20 cellular contexts compared by ENCODE assay signal in genomic region chr15:64156652-64157331, GRCh38. TPM values are rescaled to one million over a fixed set of nuclear protein-coding genes. Genes with fewer than 3 reads are reported as not detected.
DNase-seq lines count a peak whose midpoint lies in the region; ATAC-seq and TF ChIP-seq lines count a peak whose summit lies in the region.
"Had no signal": no experiment of that assay in that cellular context is flagged by ENCODE, and none has a peak within 500 bp of the region (broad histone marks: within the 10 kb centered on the region; RNA-seq: fewer than 3 reads in every experiment).

No MANE protein-coding gene starts in this region.

- peaks cover 51% of the 10 kb centered on the region for H3K4me1 ChIP-seq in CD4-positive, CD25-positive, alpha-beta regulatory T cell (ENCODE audit: control insufficient read depth, insufficient read depth, low read length, poor library complexity, severe bottlenecking)
- H3K4me1 ChIP-seq in aorta (ENCODE audit: control insufficient read depth in 1 of 2, insufficient read depth in 2 of 2, low read length in 2 of 2), result peaks cover 0 to 1% of the 10 kb centered on the region in 2 donors
- H3K4me1 ChIP-seq: Caco-2 had no signal

- H3K27ac ChIP-seq in CD4-positive, CD25-positive, alpha-beta regulatory T cell (ENCODE audit: insufficient read depth, low read length, poor library complexity, severe bottlenecking), result no peak overlapping the region
- H3K27ac ChIP-seq in RWPE1 (peak overlapping the region; percentile 77), cingulate gyrus (ENCODE audit: low read depth, low read length) (peak overlapping the region; percentile 29), aorta (ENCODE audit: low read depth in 1 of 2, low read length in 2 of 2) (no peak overlapping the region)
- H3K27ac ChIP-seq: SJCRH30, thoracic aorta had no signal

- H3K4me3 ChIP-seq in CD4-positive, CD25-positive, alpha-beta regulatory T cell (ENCODE audit: low read depth, low read length), result no peak overlapping the region
- no peak overlapping the region for H3K4me3 ChIP-seq in aorta (ENCODE audit: low read length in 2 of 2)
- H3K4me3 ChIP-seq: HAP-1, MG63, SJCRH30, thoracic aorta had no signal

- H3K4me3 Mint-ChIP-seq in CD4-positive, CD25-positive, alpha-beta regulatory T cell, result peak overlapping the region in 2 of 4 donors; percentile 63 to 66
- peak overlapping the region in 2 of 3 experiments; percentile 10 to 39 for H3K4me3 Mint-ChIP-seq in nephron
- H3K4me3 Mint-ChIP-seq: T-helper 17 cell had no signal

- H3K9me3 Mint-ChIP-seq in CD4-positive, CD25-positive, alpha-beta regulatory T cell, result no peaks in the 10 kb centered on the region
- no peaks in the 10 kb centered on the region for H3K9me3 Mint-ChIP-seq in nephron

- TF ChIP-seq CTCF in RWPE1 (conservative IDR thresholded peaks at IDR 0.05; ENCODE audit: low read depth), result no peak
- TF ChIP-seq CTCF in nephron (IDR thresholded peaks at IDR 0.05; ENCODE audit: unreplicated experiment in 3 of 3), result no peak
- no peak for TF ChIP-seq CTCF in GM10266 (IDR thresholded peaks at IDR 0.05; ENCODE audit: control insufficient read depth, insufficient read depth, low read depth, missing control alignments)

- POLR2A ChIA-PET in RWPE1 (lab: Yijun Ruan, JAX; ENCODE audit: low non-redundant PET), result no interaction called here

- CTCF ChIA-PET in RWPE1 (lab: Yijun Ruan, JAX), result no interaction called here

- intact Hi-C loops in aorta (cut with DNase I), result no loop called here

- peaks cover 8% of the 10 kb centered on the region for H3K27me3 Mint-ChIP-seq in CD4-positive, CD25-positive, alpha-beta regulatory T cell
- H3K27me3 Mint-ChIP-seq in nephron (ENCODE audit: low read depth), result peaks cover 16% of the 10 kb centered on the region

- H3K4me1 Mint-ChIP-seq in CD4-positive, CD25-positive, alpha-beta regulatory T cell, result peaks cover 0 to 45% (median 25%) of the 10 kb centered on the region in 4 donors
- peaks cover 40% of the 10 kb centered on the region for H3K4me1 Mint-ChIP-seq in nephron

- 81% methylated on average over 16 of the region's 16 CpGs for WGBS in aorta, 2 donors

- H3K36me3 ChIP-seq in CD4-positive, CD25-positive, alpha-beta regulatory T cell (ENCODE audit: control insufficient read depth, insufficient read depth, low read length), result peaks cover 59% of the 10 kb centered on the region
- H3K36me3 ChIP-seq in aorta (ENCODE audit: control insufficient read depth in 1 of 2, insufficient read depth in 2 of 2, low read length in 1 of 2), result peaks cover 9 to 21% of the 10 kb centered on the region in 2 donors

- H3K27me3 ChIP-seq in CD4-positive, CD25-positive, alpha-beta regulatory T cell (ENCODE audit: control insufficient read depth, insufficient read depth, low read length), result peaks cover 5% of the 10 kb centered on the region
- H3K27me3 ChIP-seq in aorta (ENCODE audit: control insufficient read depth in 1 of 2, insufficient read depth in 2 of 2, low read length in 1 of 2), result no peaks in the 10 kb centered on the region
- H3K27me3 ChIP-seq: SJCRH30 had no signal

- DNase-seq in CD4-positive, CD25-positive, alpha-beta regulatory T cell, result no peak
- DNase-seq in RWPE1 (ENCODE audit: low spot score) (no peak), DMS53 (lab: John Stamatoyannopoulos, UW) (no peak), aorta (no peak), dedifferentiated amniotic fluid mesenchymal stem cell (ENCODE audit: extremely low spot score) (no peak), GM10266 (ENCODE audit: extremely low spot score) (no peak)
- DNase-seq: anterior cingulate cortex; Caco-2; glutamatergic neuron; MG63; NCI-H146; NCI-H2171 treated with DMSO at 0.1 percent for 48 hours; SJCRH30; stimulated activated CD4-positive, alpha-beta T cell treated with anti-CD3 and anti-CD28 coated beads, Interleukin-12 subunit alpha, Interleukin-12 subunit beta, amount 100 ng/mL, for 4 hours; T-helper 17 cell had no signal

- peak overlapping the region in 2 of 3 donors; percentile 38 to 47 for H3K27ac Mint-ChIP-seq in CD4-positive, CD25-positive, alpha-beta regulatory T cell
- no peak overlapping the region for H3K27ac Mint-ChIP-seq in nephron

- ATAC-seq in CD4-positive, CD25-positive, alpha-beta regulatory T cell (ENCODE audit: low read depth in 2 of 2), result no peak
- ATAC-seq in aorta (ENCODE audit: low FRiP score), result no peak
- ATAC-seq: left lobe of liver, T-helper 17 cell had no signal

- no peaks in the 10 kb centered on the region for H3K9me3 ChIP-seq in CD4-positive, CD25-positive, alpha-beta regulatory T cell (ENCODE audit: control insufficient read depth in 2 of 2, low read length in 2 of 2)
- no peaks in the 10 kb centered on the region for H3K9me3 ChIP-seq in aorta (ENCODE audit: control insufficient read depth, low read length)
- H3K9me3 ChIP-seq: Caco-2, HAP-1, MG63, SJCRH30, thoracic aorta had no signal

- H3K36me3 Mint-ChIP-seq in CD4-positive, CD25-positive, alpha-beta regulatory T cell, result peaks cover 33% of the 10 kb centered on the region
- peaks cover 52% of the 10 kb centered on the region for H3K36me3 Mint-ChIP-seq in nephron (ENCODE audit: low read depth)

RNA-seq across cellular contexts. Expression of gene SNX22, which starts 5.3 kb away (rescaled TPM):
- total RNA-seq in CD4-positive, CD25-positive, alpha-beta regulatory T cell, result 0.20 TPM
- 1 to 10 TPM in 2 of 4 donors, under 1 TPM in 2; 0.85 to 1.4 (median 1.2) TPM for polyA plus RNA-seq in CD4-positive, CD25-positive, alpha-beta regulatory T cell
- total RNA-seq in aorta, result under 1 TPM; 0.36 to 0.39 TPM
- polyA plus RNA-seq in aorta, result under 1 TPM; 0.38 to 0.90 TPM

RNA-seq across cellular contexts. Expression of gene PPIB, which starts 6.0 kb away (rescaled TPM):
- 171 TPM for total RNA-seq in CD4-positive, CD25-positive, alpha-beta regulatory T cell
- polyA plus RNA-seq in CD4-positive, CD25-positive, alpha-beta regulatory T cell, result 100 to 1,000 TPM; 516 to 624 (median 569) TPM
- 100 to 1,000 TPM; 362 to 395 TPM for total RNA-seq in aorta
- 100 to 1,000 TPM; 293 to 699 TPM for polyA plus RNA-seq in aorta

Comparison
In these comparisons a context has a peak if more than half of its experiments do, and no peak if none do; other contexts are left out.
1. H3K27ac ChIP-seq: peak in RWPE1 (single experiment) and cingulate gyrus (single experiment); none in CD4-positive, CD25-positive, alpha-beta regulatory T cell (single experiment) and aorta (0 of 2).
2. H3K27ac Mint-ChIP-seq: peak in CD4-positive, CD25-positive, alpha-beta regulatory T cell (2 of 3); none in nephron (0 of 3).